Comparison of ENCODE assay signal across 18 cellular contexts in genomic region chr13:75145926-75146325, GRCh38.
"Had no signal": no experiment of that assay in that cellular context is flagged by ENCODE, and none has a peak within 500 bp of the region (broad histone marks: within the 10 kb centered on the region; RNA-seq: fewer than 3 reads in every experiment).

No MANE protein-coding gene starts in this region.

- H3K9me3 ChIP-seq: ascending aorta, heart left ventricle, left ventricle myocardium inferior, psoas muscle, testis had no signal

- H3K27me3 ChIP-seq: ascending aorta, cardiac muscle cell, heart left ventricle, testis had no signal

- H3K27ac ChIP-seq: ascending aorta, cardiac muscle cell, epithelial cell of prostate, heart left ventricle, left ventricle myocardium inferior, psoas muscle, testis, WERI-Rb-1 had no signal

- H3K4me1 ChIP-seq: ascending aorta, heart left ventricle, left ventricle myocardium inferior, psoas muscle, testis had no signal

- H3K36me3 ChIP-seq: ascending aorta, cardiac muscle cell, heart left ventricle, left ventricle myocardium inferior, WERI-Rb-1 had no signal

- H3K4me3 ChIP-seq: ascending aorta, cardiac muscle cell, heart left ventricle, left ventricle myocardium inferior, psoas muscle, testis had no signal

- ATAC-seq: activated CD8-positive, alpha-beta T cell treated with anti-CD3 and anti-CD28 coated beads for 36 hours; heart left ventricle; psoas muscle had no signal

- DNase-seq: activated CD4-positive, alpha-beta T cell treated with anti-CD3 and anti-CD28 coated beads for 4 hours; activated CD8-positive, alpha-beta memory T cell treated with anti-CD3 and anti-CD28 coated beads, Interleukin-2, amount 50 U/mL, for 4 hours; activated CD8-positive, alpha-beta T cell treated with anti-CD3 and anti-CD28 coated beads for 36 hours; activated naive CD8-positive, alpha-beta T cell treated with anti-CD3 and anti-CD28 coated beads, Interleukin-2, amount 10 ng/mL, durations not matched to agents 7 days and 5 days; cortex of kidney; effector memory CD4-positive, alpha-beta T cell; heart left ventricle; left ventricle myocardium inferior; nephron progenitor cell; psoas muscle; stimulated activated CD4-positive, alpha-beta T cell treated with anti-CD3 and anti-CD28 coated beads, Interleukin-4, amount 100 ng/mL, for 1 hour; stimulated activated CD8-positive, alpha-beta memory T cell treated with anti-CD3 and anti-CD28 coated beads, Interleukin-4, amount 100 ng/mL, for 48 hours; T-helper 1 cell; testis; WERI-Rb-1 had no signal
